In the genomic region with DNA sequence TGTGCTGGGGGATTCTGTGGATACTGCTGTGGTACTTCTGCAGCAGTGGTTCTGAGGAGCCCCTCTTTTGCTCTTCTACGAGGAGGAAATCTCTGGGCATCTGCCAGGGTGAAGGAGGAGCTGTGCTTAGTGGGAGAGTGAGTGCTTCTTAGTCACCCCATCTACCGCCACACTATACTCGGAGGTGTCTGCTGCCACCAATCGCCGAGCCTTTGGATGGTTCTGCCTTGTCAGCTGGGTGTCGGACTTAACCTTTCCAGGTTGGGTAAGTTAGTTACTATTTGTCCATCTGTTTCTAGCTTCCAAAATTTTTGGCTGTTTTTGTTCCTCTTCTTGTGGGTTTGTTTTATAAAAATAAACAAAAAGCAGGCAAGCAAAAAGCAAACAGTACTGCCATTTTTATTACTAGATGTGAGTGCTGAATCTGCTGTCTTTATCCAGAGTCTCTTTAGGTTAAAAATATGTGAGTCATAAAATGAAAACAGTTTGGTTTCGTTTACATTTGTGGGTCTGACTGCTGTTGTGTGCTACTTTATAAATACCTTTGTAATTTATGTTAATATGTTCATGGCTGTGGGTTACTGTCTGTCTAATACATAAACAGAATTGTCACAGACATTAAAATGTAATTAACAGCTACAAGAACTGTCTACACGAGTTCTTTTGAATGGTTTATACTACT, we compare ENCODE assay signal across 1 cellular context.
A peak's percentile ranks its signal among the peaks of the same experiment; 100 is the strongest.
TF ChIP-seq lines count a peak whose summit lies in the region.

No MANE protein-coding gene starts in this region.

TF ChIP-seq in IMR-90, 13 proteins besides CTCF, POLR2A, EP300 and RAD21:
- TF ChIP-seq CEBPB (IDR thresholded peaks at IDR 0.05; ENCODE audit: low read depth, low read length) (no peak), NFE2L2 (IDR thresholded peaks at IDR 0.05; ENCODE audit: low read depth, low read length) (no peak), SMC3 (IDR thresholded peaks at IDR 0.05; ENCODE audit: low read depth, low read length) (no peak), MAFK (IDR thresholded peaks at IDR 0.05; ENCODE audit: low read depth, low read length) (peak; percentile 45), MXI1 (IDR thresholded peaks at IDR 0.05; ENCODE audit: borderline replicate concordance, low read depth, low read length) (no peak), FOS (IDR thresholded peaks at IDR 0.05; ENCODE audit: low read depth, low read length) (peak; percentile 42; the same call in 1 of the 2 replicates), CHD1 (IDR thresholded peaks at IDR 0.05; ENCODE audit: low read depth, low read length) (no peak)
- TF ChIP-seq, protein P1, sequence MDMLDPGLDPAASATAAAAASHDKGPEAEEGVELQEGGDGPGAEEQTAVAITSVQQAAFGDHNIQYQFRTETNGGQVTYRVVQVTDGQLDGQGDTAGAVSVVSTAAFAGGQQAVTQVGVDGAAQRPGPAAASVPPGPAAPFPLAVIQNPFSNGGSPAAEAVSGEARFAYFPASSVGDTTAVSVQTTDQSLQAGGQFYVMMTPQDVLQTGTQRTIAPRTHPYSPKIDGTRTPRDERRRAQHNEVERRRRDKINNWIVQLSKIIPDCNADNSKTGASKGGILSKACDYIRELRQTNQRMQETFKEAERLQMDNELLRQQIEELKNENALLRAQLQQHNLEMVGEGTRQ (IDR thresholded peaks at IDR 0.05; ENCODE audit: low read depth, low read length), result no peak
